19 cellular contexts compared by ENCODE assay signal in genomic region chr7:94064541-94065191, GRCh38.
A peak's percentile ranks its signal among the peaks of the same experiment; 100 is the strongest.
DNase-seq lines count a peak whose midpoint lies in the region; ATAC-seq and TF ChIP-seq lines count a peak whose summit lies in the region.
"Had no signal": no experiment of that assay in that cellular context is flagged by ENCODE, and none has a peak within 500 bp of the region (broad histone marks: within the 10 kb centered on the region; RNA-seq: fewer than 3 reads in every experiment).

No MANE protein-coding gene starts in this region.

- H3K9me2 ChIP-seq in PC-9 (ENCODE audit: insufficient read depth) = no peaks in the 10 kb centered on the region

- H3F3A ChIP-seq in PC-9 (ENCODE audit: insufficient read depth, low read depth) = no peaks in the 10 kb centered on the region; the same call in 1 of the 2 replicates

- no peaks in the 10 kb centered on the region for H4K20me1 ChIP-seq in PC-9 (ENCODE audit: insufficient read depth)
- no peaks in the 10 kb centered on the region for H4K20me1 ChIP-seq in osteoblast (ENCODE audit: insufficient read depth, low read length)

- H3K4me2 ChIP-seq in PC-9 = peak overlapping the region; percentile 10; the same call in 1 of the 2 replicates
- peak overlapping the region; percentile 44 for H3K4me2 ChIP-seq in osteoblast (ENCODE audit: insufficient read depth, low read length)

- H3K27me3 ChIP-seq in PC-9 (ENCODE audit: insufficient read depth, low read depth) = no peaks in the 10 kb centered on the region
- H3K27me3 ChIP-seq in osteoblast (ENCODE audit: insufficient read depth, low read length) = no peaks in the 10 kb centered on the region
- H3K27me3 ChIP-seq in transverse colon = no peaks in the 10 kb centered on the region
- H3K27me3 ChIP-seq: pancreas had no signal

- TF ChIP-seq EP300 in transverse colon (IDR thresholded peaks at IDR 0.05; ENCODE audit: low read depth) = no peak

- H3K4me3 ChIP-seq in PC-9 (no peak overlapping the region), osteoblast (ENCODE audit: insufficient read depth, low read length) (peak overlapping the region; percentile 11), transverse colon (no peak overlapping the region)
- H3K4me3 ChIP-seq: pancreas, suprapubic skin had no signal

- H3K27ac ChIP-seq in PC-9 (peak overlapping the region; percentile 39; the same call in 1 of the 2 replicates), osteoblast (ENCODE audit: low read depth, low read length) (peak overlapping the region; percentile 67), transverse colon (no peak overlapping the region)
- H3K27ac ChIP-seq: pancreas, suprapubic skin had no signal

- no peak for TF ChIP-seq POLR2A in transverse colon (IDR thresholded peaks at IDR 0.05)

- DNase-seq in NCI-H82 (lab: John Stamatoyannopoulos, UW) (peak; percentile 6), NCI-H82 treated with DMSO at 0.1 percent for 48 hours (lab: John Stamatoyannopoulos, UW; ENCODE audit: unreplicated experiment) (no peak), PC-9 (peak; percentile 17 to 65), dermis blood vessel endothelial cell (peak; percentile 65), osteoblast (ENCODE audit: insufficient read length, low spot score, missing footprints) (no peak), transverse colon (no peak)
- no peak for DNase-seq in central memory CD4-positive, alpha-beta T cell
- DNase-seq: activated CD4-positive, alpha-beta T cell treated with anti-CD3 and anti-CD28 coated beads, Interleukin-2, amount 10 ng/mL, durations not matched to agents 24 days and 14 days; activated T-cell treated with anti-CD3 and anti-CD28 coated beads, Interleukin-2, amount 50 U/mL, for 72 hours; amniotic stem cell; Caco-2; cortex of kidney; midbrain; NCI-H1105 treated with DMSO at 0.1 percent for 48 hours; NCI-H2227 treated with DMSO at 0.1 percent for 48 hours; pancreas; RPMI8226 had no signal

- H3K9me3 ChIP-seq in PC-9 (ENCODE audit: insufficient read depth, low read depth) = no peaks in the 10 kb centered on the region; the same call in 1 of the 2 replicates
- H3K9me3 ChIP-seq in osteoblast (ENCODE audit: low read depth, low read length) = no peaks in the 10 kb centered on the region
- H3K9me3 ChIP-seq in transverse colon = no peaks in the 10 kb centered on the region
- H3K9me3 ChIP-seq: Caco-2, pancreas, suprapubic skin had no signal

- in situ Hi-C loops in transverse colon (cut with MboI; ENCODE audit: low pct_ligation_motif_present in 1 of 4, low pct_unique_long_range_greater_than_20kb in 1 of 4, low sequenced_read_pairs in 3 of 4) = no loop called here

- no peaks in the 10 kb centered on the region for H3K36me3 ChIP-seq in PC-9 (ENCODE audit: low read depth)
- no peaks in the 10 kb centered on the region for H3K36me3 ChIP-seq in osteoblast (ENCODE audit: insufficient read depth, low read length)
- H3K36me3 ChIP-seq in transverse colon = no peaks in the 10 kb centered on the region
- H3K36me3 ChIP-seq: pancreas, suprapubic skin had no signal

- H3K79me2 ChIP-seq in PC-9 (ENCODE audit: low read depth) (no peaks in the 10 kb centered on the region), osteoblast (ENCODE audit: insufficient read depth, low read length) (no peaks in the 10 kb centered on the region)

- POLR2A ChIA-PET in PC-9 (lab: Charles Lee; ENCODE audit: unreplicated experiment) = no interaction called here

- intact Hi-C loops in PC-9 (cut with micrococcal nuclease; ENCODE audit: unreplicated experiment) = no loop called here
- intact Hi-C loops in transverse colon (cut with DNase I; ENCODE audit: low total_unique reads) = no loop called here

- ATAC-seq in GM18519 (IDR thresholded peaks at IDR 0.05; ENCODE audit: low FRiP score, unreplicated experiment) = no peak
- ATAC-seq: activated T-cell treated with anti-CD3 and anti-CD28 coated beads, Interleukin-2, amount 50 U/mL, for 72 hours; pancreas had no signal

- H2AFZ ChIP-seq in PC-9 = no peak overlapping the region
- no peak overlapping the region for H2AFZ ChIP-seq in osteoblast (ENCODE audit: low read length)

- no TSS peak for BruUV-seq in PC-9 (replicated peaks; lab: Mats Ljungman, UMichigan)

- no peak for TF ChIP-seq CTCF in PC-9 (conservative IDR thresholded peaks at IDR 0.05)
- TF ChIP-seq CTCF in osteoblast (IDR thresholded peaks at IDR 0.05; ENCODE audit: extremely low read depth, low read depth, low read length) = no peak
- TF ChIP-seq CTCF in transverse colon (IDR thresholded peaks at IDR 0.05) = no peak

- CTCF ChIA-PET in PC-9 (lab: Charles Lee) = interaction anchor here (0.7 kb wide), 1 partner anchor 9 kb away, joined by 5 read pairs; no protein-coding TSS in a partner anchor

- H3K4me1 ChIP-seq in PC-9 (replicated peaks; ENCODE audit: insufficient read depth) (peaks cover 26% of the 10 kb centered on the region), osteoblast (ENCODE audit: insufficient read depth, low read length) (peaks cover 76% of the 10 kb centered on the region), transverse colon (no peaks in the 10 kb centered on the region)
- H3K4me1 ChIP-seq: Caco-2, pancreas, suprapubic skin had no signal

- WGBS in transverse colon (ENCODE audit: low coverage in 1 of 2), 2 donors = 31 to 37% methylated on average over 2 to 4 of the region's 4 CpGs

Comparison
In these comparisons a context has a peak if more than half of its experiments do, and no peak if none do; other contexts are left out.
1. DNase-seq: peak in NCI-H82 (single experiment), PC-9 (2 of 2) and dermis blood vessel endothelial cell (single experiment); none in NCI-H82 treated with DMSO at 0.1 percent for 48 hours (single experiment), osteoblast (single experiment), central memory CD4-positive, alpha-beta T cell (single experiment) and transverse colon (single experiment).
2. H3K27ac ChIP-seq: peak in PC-9 (single experiment) and osteoblast (single experiment); none in transverse colon (0 of 4).